ENCODE assay signal across 30 cellular contexts in the genomic region with DNA sequence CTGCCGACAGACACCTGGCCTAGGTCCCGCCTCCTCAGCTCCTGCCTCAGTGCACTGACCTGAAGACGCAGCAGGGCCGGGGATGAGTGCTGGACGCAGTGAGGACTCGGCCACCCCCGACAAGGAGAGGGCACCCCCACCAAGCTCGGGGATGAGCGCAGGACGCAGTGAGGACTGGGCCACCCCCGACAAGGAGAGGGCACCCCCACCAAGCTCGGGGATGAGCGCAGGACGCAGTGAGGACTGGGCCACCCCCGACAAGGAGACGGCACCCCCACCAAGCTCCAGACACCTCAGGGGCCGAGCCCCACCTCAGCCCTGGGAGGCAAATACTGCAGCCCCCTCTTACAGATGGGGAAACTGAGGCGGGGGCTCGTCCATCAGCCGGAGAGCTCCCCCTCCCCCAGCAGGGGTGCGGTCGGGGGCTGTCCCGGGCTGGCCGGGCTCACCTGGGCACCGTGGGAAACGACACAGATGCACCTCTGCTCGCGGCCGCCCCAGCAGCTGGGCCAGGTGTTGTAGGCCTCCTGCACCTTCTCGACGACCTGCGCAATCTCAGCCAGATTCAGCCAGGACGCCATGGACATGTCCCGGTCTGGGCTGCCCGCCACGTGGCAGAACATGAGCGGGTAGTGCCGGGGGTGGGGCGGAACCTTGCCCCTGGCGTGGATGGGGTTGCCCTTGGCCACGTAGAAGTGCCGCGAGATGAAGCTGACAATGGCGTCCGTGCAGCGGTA. TPM values are rescaled to one million over a fixed set of nuclear protein-coding genes. Genes with fewer than 3 reads are reported as not detected.
DNase-seq lines count a peak whose midpoint lies in the region; ATAC-seq, FAIRE-seq and TF ChIP-seq lines count a peak whose summit lies in the region.
"Had no signal": no experiment of that assay in that cellular context is flagged by ENCODE, and none has a peak within 500 bp of the region (broad histone marks: within the 10 kb centered on the region; RNA-seq: fewer than 3 reads in every experiment).

No MANE protein-coding gene starts in this region.

- H4K20me1 ChIP-seq in GM12878 (ENCODE audit: control insufficient read depth, insufficient read depth): no peaks in the 10 kb centered on the region

- BruUV-seq in GM12878 (replicated peaks; lab: Mats Ljungman, UMichigan): no TSS peak

- TF ChIP-seq POLR2A in GM12878 (IDR thresholded peaks at IDR 0.05; ENCODE audit: low read depth, low read length) (no peak), adrenal gland (IDR thresholded peaks at IDR 0.05) (no peak)

- H3K27ac ChIP-seq in GM12878 (ENCODE audit: control insufficient read depth, insufficient read depth): no peak overlapping the region
- H3K27ac ChIP-seq in adrenal gland: no peak overlapping the region
- H3K27ac ChIP-seq: thyroid gland had no signal

- WGBS in GM12878 (ENCODE audit: insufficient coverage, insufficient replicate concordance, low lambda C conversion rate, missing lambda C conversion rate): 94% methylated on average over 46 of the region's 46 CpGs
- 87 to 93% (median 90%) methylated on average over 6 to 46 of the region's 46 CpGs for WGBS in adrenal gland, 4 donors

- DNase-seq in activated naive CD8-positive, alpha-beta T cell treated with anti-CD3 and anti-CD28 coated beads, Interleukin-2, amount 10 ng/mL, durations not matched to agents 7 days and 5 days: no peak
- no peak for DNase-seq in activated naive CD8-positive, alpha-beta T cell treated with anti-CD3 and anti-CD28 coated beads for 36 hours
- DNase-seq in GM12878 (ENCODE audit: low read depth, low spot score) (no peak), naive B cell (no peak), adrenal gland (no peak), EL (no peak), cortex of kidney (lab: John Stamatoyannopoulos, UW) (no peak), SW480 (ENCODE audit: low spot score) (no peak)
- DNase-seq: COR-L47; DND-41; effector CD8-positive, alpha-beta T cell; NCI-H1105; NCI-H2029; NCI-H748 treated with DMSO at 0.1 percent for 48 hours; thyroid gland had no signal

- no peaks in the 10 kb centered on the region for H3K9me3 Mint-ChIP-seq in activated naive CD8-positive, alpha-beta T cell treated with anti-CD3 and anti-CD28 coated beads, Interleukin-2, amount 10 ng/mL, durations not matched to agents 7 days and 5 days
- H3K9me3 Mint-ChIP-seq in activated naive CD8-positive, alpha-beta T cell treated with anti-CD3 and anti-CD28 coated beads for 36 hours: no peaks in the 10 kb centered on the region
- H3K9me3 Mint-ChIP-seq in naive B cell: no peaks in the 10 kb centered on the region
- H3K9me3 Mint-ChIP-seq: activated CD4-positive, alpha-beta memory T cell treated with anti-CD3 and anti-CD28 coated beads, Interleukin-2, amount 10 ng/mL, durations not matched to agents 7 days and 5 days; mesothelial cell of epicardium had no signal

- H3K27me3 ChIP-seq in GM12878 (replicated peaks in 1 of 2; ENCODE audit: control insufficient read depth in 2 of 2, insufficient read depth in 2 of 2, low read length in 1 of 2): no peaks in the 10 kb centered on the region
- no peaks in the 10 kb centered on the region for H3K27me3 ChIP-seq in adrenal gland
- H3K27me3 ChIP-seq: stomach, thyroid gland had no signal

- no peak overlapping the region for H2AFZ ChIP-seq in GM12878 (ENCODE audit: control insufficient read depth, low read depth, low read length)

- in situ Hi-C loops in GM12878 (cut with MboI): no loop called here

- RAD21 ChIA-PET in GM12878 (lab: Charles Lee; ENCODE audit: unreplicated experiment): no interaction called here

- TF ChIP-seq CTCF in GM12878 (IDR thresholded peaks at IDR 0.05 in 2 of 3, conservative IDR thresholded peaks at IDR 0.05 in 1 of 3; ENCODE audit: control insufficient read depth in 2 of 3, extremely low read depth in 1 of 3, insufficient read depth in 1 of 3, low read depth in 3 of 3, low read length in 3 of 3) (no peak), adrenal gland (IDR thresholded peaks at IDR 0.05) (no peak)

- H3K4me3 ChIP-seq in GM12878 (no peak overlapping the region), adrenal gland (no peak overlapping the region)
- H3K4me3 ChIP-seq: thyroid gland had no signal

- no peak for ATAC-seq in activated naive CD8-positive, alpha-beta T cell treated with anti-CD3 and anti-CD28 coated beads, Interleukin-2, amount 10 ng/mL, durations not matched to agents 7 days and 5 days (ENCODE audit: low read depth)
- ATAC-seq in GM12878 (no peak), naive B cell (ENCODE audit: low read depth in 2 of 2) (no peak)

- H3K27me3 Mint-ChIP-seq in activated naive CD8-positive, alpha-beta T cell treated with anti-CD3 and anti-CD28 coated beads, Interleukin-2, amount 10 ng/mL, durations not matched to agents 7 days and 5 days: no peaks in the 10 kb centered on the region
- H3K27me3 Mint-ChIP-seq in activated naive CD8-positive, alpha-beta T cell treated with anti-CD3 and anti-CD28 coated beads for 36 hours: no peaks in the 10 kb centered on the region
- no peaks in the 10 kb centered on the region for H3K27me3 Mint-ChIP-seq in naive B cell
- H3K27me3 Mint-ChIP-seq: activated CD4-positive, alpha-beta memory T cell treated with anti-CD3 and anti-CD28 coated beads, Interleukin-2, amount 10 ng/mL, durations not matched to agents 7 days and 5 days; naive thymus-derived CD4-positive, alpha-beta T cell had no signal

- 0 out of 2 replicates have a peak overlapping the region, but pooled peaks have one; percentile 82 for H3K4me2 ChIP-seq in GM12878 (ENCODE audit: control insufficient read depth, insufficient read depth)

- no peak overlapping the region for H3K9ac ChIP-seq in GM12878 (ENCODE audit: control insufficient read depth, insufficient read depth, low read length)

- no peak overlapping the region for H3K4me3 Mint-ChIP-seq in activated naive CD8-positive, alpha-beta T cell treated with anti-CD3 and anti-CD28 coated beads, Interleukin-2, amount 10 ng/mL, durations not matched to agents 7 days and 5 days
- no peak overlapping the region for H3K4me3 Mint-ChIP-seq in activated naive CD8-positive, alpha-beta T cell treated with anti-CD3 and anti-CD28 coated beads for 36 hours
- peak overlapping the region in 6 of 8 donors; percentile 39 to 90 (median 84) for H3K4me3 Mint-ChIP-seq in naive B cell
- H3K4me3 Mint-ChIP-seq: mesothelial cell of epicardium had no signal

- intact Hi-C loops in GM12878 (cut with micrococcal nuclease; ENCODE audit: unreplicated experiment) (no loop called here), adrenal gland (cut with DNase I) (no loop called here)

- CTCF ChIA-PET in GM12878 (lab: Yijun Ruan, JAX): no interaction called here

- no peak for TF ChIP-seq EP300 in GM12878 (IDR thresholded peaks at IDR 0.05; ENCODE audit: borderline replicate concordance in 1 of 2, control insufficient read depth in 1 of 2, low read depth in 2 of 2, low read length in 2 of 2)

- H3K36me3 ChIP-seq in GM12878 (ENCODE audit: control insufficient read depth in 2 of 2, insufficient read depth in 2 of 2, low read length in 1 of 2): no peaks in the 10 kb centered on the region
- H3K36me3 ChIP-seq in adrenal gland (replicated peaks in 1 of 2): peaks cover 0 to 31% of the 10 kb centered on the region in 2 donors

- H3K79me2 ChIP-seq in GM12878 (ENCODE audit: control insufficient read depth, insufficient read depth, low read length): no peaks in the 10 kb centered on the region

- TF ChIP-seq RAD21 in GM12878 (IDR thresholded peaks at IDR 0.05; ENCODE audit: insufficient read depth, low read depth, low read length): no peak

- peak overlapping the region; percentile 38 for H3K27ac Mint-ChIP-seq in activated naive CD8-positive, alpha-beta T cell treated with anti-CD3 and anti-CD28 coated beads, Interleukin-2, amount 10 ng/mL, durations not matched to agents 7 days and 5 days
- H3K27ac Mint-ChIP-seq in activated naive CD8-positive, alpha-beta T cell treated with anti-CD3 and anti-CD28 coated beads for 36 hours: no peak overlapping the region
- no peak overlapping the region for H3K27ac Mint-ChIP-seq in naive B cell
- H3K27ac Mint-ChIP-seq: mesothelial cell of epicardium had no signal

- FAIRE-seq in GM12878 (lab: Jason Lieb, UNC): no peak
- FAIRE-seq: H1, keratinocyte, TTC549 had no signal

- peaks cover 13% of the 10 kb centered on the region for H3K4me1 Mint-ChIP-seq in activated naive CD8-positive, alpha-beta T cell treated with anti-CD3 and anti-CD28 coated beads, Interleukin-2, amount 10 ng/mL, durations not matched to agents 7 days and 5 days
- H3K4me1 Mint-ChIP-seq in activated naive CD8-positive, alpha-beta T cell treated with anti-CD3 and anti-CD28 coated beads for 36 hours: peaks cover 17% of the 10 kb centered on the region
- peaks cover 20 to 30% (median 22%) of the 10 kb centered on the region in 3 donors for H3K4me1 Mint-ChIP-seq in naive B cell
- H3K4me1 Mint-ChIP-seq: mesothelial cell of epicardium had no signal

- SMC1A ChIA-PET in GM12878 (lab: Charles Lee; ENCODE audit: uncharacterized antibody, unreplicated experiment): no interaction called here

- POLR2A ChIA-PET in activated naive CD8-positive, alpha-beta T cell treated with anti-CD3 and anti-CD28 coated beads, Interleukin-2, amount 10 ng/mL, durations not matched to agents 7 days and 5 days (lab: Charles Lee): interaction anchor here (1.2 to 5.2 kb wide), 4 partner anchors 7 to 68 kb away, joined by 3 to 31 read pairs (median 7); a partner anchor contains a TSS
- POLR2A ChIA-PET in GM12878 (lab: Charles Lee): no interaction called here

- H3K36me3 Mint-ChIP-seq in activated naive CD8-positive, alpha-beta T cell treated with anti-CD3 and anti-CD28 coated beads, Interleukin-2, amount 10 ng/mL, durations not matched to agents 7 days and 5 days: peaks cover 7% of the 10 kb centered on the region
- no peaks in the 10 kb centered on the region for H3K36me3 Mint-ChIP-seq in activated naive CD8-positive, alpha-beta T cell treated with anti-CD3 and anti-CD28 coated beads for 36 hours
- H3K36me3 Mint-ChIP-seq in naive B cell: no peaks in the 10 kb centered on the region
- H3K36me3 Mint-ChIP-seq: mesothelial cell of epicardium had no signal

- H3K4me1 ChIP-seq in GM12878 (ENCODE audit: control insufficient read depth, insufficient read depth, low read length) (peaks cover 24% of the 10 kb centered on the region), adrenal gland (replicated peaks in 1 of 2) (no peaks in the 10 kb centered on the region)
- H3K4me1 ChIP-seq: thyroid gland had no signal

- H3K9me3 ChIP-seq in GM12878 (replicated peaks; ENCODE audit: control insufficient read depth, insufficient read depth, low read length) (no peaks in the 10 kb centered on the region; the same call in 2 of the 3 replicates), adrenal gland (replicated peaks in 1 of 3) (no peaks in the 10 kb centered on the region)
- H3K9me3 ChIP-seq: stomach, thyroid gland had no signal

RNA-seq across cellular contexts. Expression of a gene that starts 7.5 kb away (rescaled TPM):
- 100 to 1,000 TPM; 118 to 128 TPM for total RNA-seq in activated naive CD8-positive, alpha-beta T cell treated with anti-CD3 and anti-CD28 coated beads, Interleukin-2, amount 10 ng/mL, durations not matched to agents 7 days and 5 days
- 10 to 100 TPM; 22.2 to 22.6 TPM for total RNA-seq in activated naive CD8-positive, alpha-beta T cell treated with anti-CD3 and anti-CD28 coated beads for 36 hours
- total RNA-seq in GM12878 (2013; cell fraction: nucleolus; rRNA removed): 68.5 and 92.6 TPM in 2 replicates
- 19.9 and 22.1 TPM in 2 replicates for total RNA-seq in GM12878 (2014; rRNA removed)
- total RNA-seq in GM12878 (2014; rRNA removed; fragmentation: Illumina TruSeq; extraction: Trizol): 6.7 and 7.1 TPM in 2 replicates
- 33.3 and 36.9 TPM in 2 replicates for total RNA-seq in GM12878 (2021)
- polyA plus RNA-seq in GM12878 (2011; ENCODE audit: low read depth): 5.4 TPM
- polyA plus RNA-seq in GM12878 (2011; rRNA removed): 8.3 and 17.2 TPM in 2 replicates
- polyA plus RNA-seq in GM12878 (2011; cell fraction: cytosol; rRNA removed): 15.6 and 31.4 TPM in 2 replicates
- polyA plus RNA-seq in GM12878 (2011; cell fraction: nucleus; rRNA removed): 82.5 and 82.6 TPM in 2 replicates
- 12.4 and 21.7 TPM in 2 replicates for polyA plus RNA-seq in GM12878 (2012)
- 0.73 and 5.7 TPM in 2 replicates for polyA plus RNA-seq in GM12878 (2014; fragmentation: Illumina TruSeq; extraction: Trizol)
- under 1 TPM; 0.05 to 0.08 TPM for polyA plus RNA-seq in GM12878 (2014; fragmentation: Nextera tagmentation; extraction: Ambion mirVana)
- polyA plus RNA-seq in GM12878 (2014; rRNA removed): 21.1 and 23.0 TPM in 2 replicates
- polyA plus RNA-seq in GM12878 (2016; fragmentation: Nextera tagmentation; extraction: Ambion mirVana): 1 to 10 TPM; 1.8 to 1.9 TPM
- 36.1 and 73.4 TPM in 2 replicates for polyA minus RNA-seq in GM12878 (2011; rRNA and poly(A)+ RNA removed)
- 43.2 and 44.7 TPM in 2 replicates for polyA minus RNA-seq in GM12878 (2011; cell fraction: cytosol; rRNA and poly(A)+ RNA removed)
- 64.3 and 105 TPM in 2 replicates for polyA minus RNA-seq in GM12878 (2011; cell fraction: nucleus; rRNA and poly(A)+ RNA removed)
- 10 to 100 TPM in 3 of 6 donors, 1 to 10 TPM in 3; 2.5 to 11.6 (median 9.3) TPM for polyA plus RNA-seq in naive B cell (ENCODE audit: low read depth in 6 of 6)
- total RNA-seq in adrenal gland: 10 to 100 TPM; 17.5 to 54.4 (median 33.2) TPM
- polyA plus RNA-seq in adrenal gland: 10 to 100 TPM in 1 of 3 donors, 1 to 10 TPM in 2; 4.0 to 18.7 (median 4.3) TPM

RNA-seq across cellular contexts. Expression of a gene that starts 12.6 kb away (rescaled TPM):
- total RNA-seq in activated naive CD8-positive, alpha-beta T cell treated with anti-CD3 and anti-CD28 coated beads, Interleukin-2, amount 10 ng/mL, durations not matched to agents 7 days and 5 days: under 1 TPM; 0.48 to 0.55 TPM
- under 1 TPM; 0.10 to 0.20 TPM for total RNA-seq in activated naive CD8-positive, alpha-beta T cell treated with anti-CD3 and anti-CD28 coated beads for 36 hours
- total RNA-seq in GM12878 (2013; cell fraction: nucleolus; rRNA removed): 0.81 and 1.9 TPM in 2 replicates
- total RNA-seq in GM12878 (2014; rRNA removed) (0.40 and 0.54 TPM in 2 replicates), GM12878 (2014; rRNA removed; fragmentation: Illumina TruSeq; extraction: Trizol) (0.09 TPM in 1 of 2 replicates, not detected in the other), GM12878 (2021) (0.72 and 0.77 TPM in 2 replicates), adrenal gland (under 1 TPM in 5 of 8 donors, not detected in 3; 0.25 to 0.83 (median 0.42) TPM)
- polyA plus RNA-seq in GM12878 (2011; ENCODE audit: low read depth): not detected
- polyA plus RNA-seq in GM12878 (2011; rRNA removed) (0.26 and 0.31 TPM in 2 replicates), GM12878 (2014; fragmentation: Illumina TruSeq; extraction: Trizol) (0.09 TPM in 1 of 2 replicates, not detected in the other), GM12878 (2014; fragmentation: Nextera tagmentation; extraction: Ambion mirVana) (not detected), GM12878 (2014; rRNA removed) (0.37 and 1.0 TPM in 2 replicates), GM12878 (2016; fragmentation: Nextera tagmentation; extraction: Ambion mirVana) (under 1 TPM; 0.24 to 0.37 TPM), naive B cell (ENCODE audit: low read depth in 6 of 6) (1 to 10 TPM in 5 of 6 donors, under 1 TPM in 1; 0.08 to 5.2 (median 1.8) TPM), adrenal gland (under 1 TPM in 2 of 3 donors, not detected in 1; 0.20 to 0.64 TPM)
- polyA plus RNA-seq in GM12878 (2011; cell fraction: cytosol; rRNA removed): 0.93 and 1.2 TPM in 2 replicates
- polyA plus RNA-seq in GM12878 (2011; cell fraction: nucleus; rRNA removed): 5.7 and 6.0 TPM in 2 replicates
- 0.24 and 0.52 TPM in 2 replicates for polyA plus RNA-seq in GM12878 (2012)
- polyA minus RNA-seq in GM12878 (2011; rRNA and poly(A)+ RNA removed): 0.37 and 0.62 TPM in 2 replicates
- polyA minus RNA-seq in GM12878 (2011; cell fraction: cytosol; rRNA and poly(A)+ RNA removed): 0.80 TPM in 1 of 2 replicates, not detected in the other
- polyA minus RNA-seq in GM12878 (2011; cell fraction: nucleus; rRNA and poly(A)+ RNA removed): 1.2 and 1.5 TPM in 2 replicates
- total RNA-seq: osteoblast, SK-MEL-5 had no signal

RNA-seq across cellular contexts. Expression of a gene that starts 19.0 kb away (rescaled TPM):
- not detected for total RNA-seq in activated naive CD8-positive, alpha-beta T cell treated with anti-CD3 and anti-CD28 coated beads, Interleukin-2, amount 10 ng/mL, durations not matched to agents 7 days and 5 days
- total RNA-seq in activated naive CD8-positive, alpha-beta T cell treated with anti-CD3 and anti-CD28 coated beads for 36 hours: not detected
- not detected in 2 replicates for total RNA-seq in GM12878 (2013; cell fraction: nucleolus; rRNA removed)
- not detected in 2 replicates for total RNA-seq in GM12878 (2014; rRNA removed)
- total RNA-seq in GM12878 (2014; rRNA removed; fragmentation: Illumina TruSeq; extraction: Trizol): not detected in 2 replicates
- total RNA-seq in GM12878 (2021): not detected in 2 replicates
- not detected for polyA plus RNA-seq in GM12878 (2011; ENCODE audit: low read depth)
- polyA plus RNA-seq in GM12878 (2011; rRNA removed): 0.07 TPM in 1 of 2 replicates, not detected in the other
- polyA plus RNA-seq in GM12878 (2011; cell fraction: cytosol; rRNA removed): 0.07 and 0.15 TPM in 2 replicates
- 0.31 and 0.34 TPM in 2 replicates for polyA plus RNA-seq in GM12878 (2011; cell fraction: nucleus; rRNA removed)
- polyA plus RNA-seq in GM12878 (2012): not detected in 2 replicates
- polyA plus RNA-seq in GM12878 (2014; fragmentation: Illumina TruSeq; extraction: Trizol): not detected in 2 replicates
- polyA plus RNA-seq in GM12878 (2014; fragmentation: Nextera tagmentation; extraction: Ambion mirVana): not detected
- polyA plus RNA-seq in GM12878 (2014; rRNA removed): 0.14 TPM in 1 of 2 replicates, not detected in the other
- not detected for polyA plus RNA-seq in GM12878 (2016; fragmentation: Nextera tagmentation; extraction: Ambion mirVana)
- not detected in 2 replicates for polyA minus RNA-seq in GM12878 (2011; rRNA and poly(A)+ RNA removed)
- not detected in 2 replicates for polyA minus RNA-seq in GM12878 (2011; cell fraction: cytosol; rRNA and poly(A)+ RNA removed)
- polyA minus RNA-seq in GM12878 (2011; cell fraction: nucleus; rRNA and poly(A)+ RNA removed): not detected in 2 replicates
- not detected for polyA plus RNA-seq in naive B cell (ENCODE audit: low read depth in 6 of 6)
- not detected for total RNA-seq in adrenal gland
- polyA plus RNA-seq in adrenal gland: not detected
- total RNA-seq: A673; activated CD4-positive, alpha-beta memory T cell treated with anti-CD3 and anti-CD28 coated beads, Interleukin-2, amount 10 ng/mL, durations not matched to agents 7 days and 5 days; epithelial cell of proximal tubule; left ventricle myocardium superior; mesothelial cell of epicardium; osteoblast; RPMI7951; SK-MEL-5; skeletal muscle tissue; T-helper 1 cell treated with Interleukin-12 subunit alpha and Interleukin-12 subunit beta and Interleukin-4 antibody, amounts not matched to agents 30 ng/mL and 1 ng/mL, for 36 hours; thyroid gland had no signal
- polyA plus RNA-seq: naive thymus-derived CD4-positive, alpha-beta T cell had no signal

RNA-seq across cellular contexts. Expression of a gene that starts 29.4 kb away (rescaled TPM):
- total RNA-seq in activated naive CD8-positive, alpha-beta T cell treated with anti-CD3 and anti-CD28 coated beads, Interleukin-2, amount 10 ng/mL, durations not matched to agents 7 days and 5 days: under 1 TPM; 0.11 to 0.31 TPM
- under 1 TPM; 0.16 to 0.26 TPM for total RNA-seq in activated naive CD8-positive, alpha-beta T cell treated with anti-CD3 and anti-CD28 coated beads for 36 hours
- total RNA-seq in GM12878 (2013; cell fraction: nucleolus; rRNA removed): 0.23 and 0.39 TPM in 2 replicates
- total RNA-seq in GM12878 (2014; rRNA removed): not detected in 2 replicates
- total RNA-seq in GM12878 (2014; rRNA removed; fragmentation: Illumina TruSeq; extraction: Trizol): 0.09 TPM in 1 of 2 replicates, not detected in the other
- 0.21 and 0.24 TPM in 2 replicates for total RNA-seq in GM12878 (2021)
- polyA plus RNA-seq in GM12878 (2011; ENCODE audit: low read depth): 0.22 TPM
- 0.20 and 0.32 TPM in 2 replicates for polyA plus RNA-seq in GM12878 (2011; rRNA removed)
- polyA plus RNA-seq in GM12878 (2011; cell fraction: cytosol; rRNA removed): 0.34 and 0.37 TPM in 2 replicates
- polyA plus RNA-seq in GM12878 (2011; cell fraction: nucleus; rRNA removed): 0.86 and 1.2 TPM in 2 replicates
- polyA plus RNA-seq in GM12878 (2012): 0.32 and 0.45 TPM in 2 replicates
- 0.04 TPM in 1 of 2 replicates, not detected in the other for polyA plus RNA-seq in GM12878 (2014; fragmentation: Illumina TruSeq; extraction: Trizol)
- under 1 TPM in 1 of 2 experiments, not detected in 1; 0.02 TPM for polyA plus RNA-seq in GM12878 (2014; fragmentation: Nextera tagmentation; extraction: Ambion mirVana)
- polyA plus RNA-seq in GM12878 (2014; rRNA removed): 0.14 and 0.28 TPM in 2 replicates
- polyA plus RNA-seq in GM12878 (2016; fragmentation: Nextera tagmentation; extraction: Ambion mirVana): under 1 TPM in 1 of 2 experiments, not detected in 1; 0.08 TPM
- 0.22 and 0.36 TPM in 2 replicates for polyA minus RNA-seq in GM12878 (2011; rRNA and poly(A)+ RNA removed)
- 0.52 TPM in 1 of 2 replicates, not detected in the other for polyA minus RNA-seq in GM12878 (2011; cell fraction: cytosol; rRNA and poly(A)+ RNA removed)
- 0.19 and 0.24 TPM in 2 replicates for polyA minus RNA-seq in GM12878 (2011; cell fraction: nucleus; rRNA and poly(A)+ RNA removed)
- polyA plus RNA-seq in naive B cell (ENCODE audit: low read depth in 6 of 6): 1 to 10 TPM in 1 of 6 donors, under 1 TPM in 5; 0.10 to 1.3 (median 0.51) TPM
- total RNA-seq in adrenal gland: under 1 TPM in 5 of 8 donors, not detected in 3; 0.19 to 0.41 (median 0.36) TPM
- polyA plus RNA-seq in adrenal gland: under 1 TPM in 2 of 3 donors, not detected in 1; 0.27 to 0.72 TPM
- total RNA-seq: A673, epithelial cell of proximal tubule, left ventricle myocardium superior, osteoblast, SK-MEL-5, skeletal muscle tissue had no signal

RNA-seq across cellular contexts. Expression of a gene that starts 46.0 kb away (rescaled TPM):
- total RNA-seq in activated naive CD8-positive, alpha-beta T cell treated with anti-CD3 and anti-CD28 coated beads, Interleukin-2, amount 10 ng/mL, durations not matched to agents 7 days and 5 days: 100 to 1,000 TPM; 242 to 248 TPM
- 100 to 1,000 TPM; 128 to 136 TPM for total RNA-seq in activated naive CD8-positive, alpha-beta T cell treated with anti-CD3 and anti-CD28 coated beads for 36 hours
- total RNA-seq in GM12878 (2013; cell fraction: nucleolus; rRNA removed): 19.4 and 22.6 TPM in 2 replicates
- total RNA-seq in GM12878 (2014; rRNA removed) (36.8 and 47.6 TPM in 2 replicates), GM12878 (2014; rRNA removed; fragmentation: Illumina TruSeq; extraction: Trizol) (3.2 and 5.1 TPM in 2 replicates), GM12878 (2021) (154 TPM in 2 replicates), adrenal gland (100 to 1,000 TPM in 3 of 8 donors, 10 to 100 TPM in 5; 13.4 to 193 (median 81.3) TPM)
- 9.0 TPM for polyA plus RNA-seq in GM12878 (2011; ENCODE audit: low read depth)
- polyA plus RNA-seq in GM12878 (2011; rRNA removed) (0.72 and 1.5 TPM in 2 replicates), GM12878 (2014; fragmentation: Illumina TruSeq; extraction: Trizol) (5.2 TPM in 1 of 2 replicates, not detected in the other), GM12878 (2014; fragmentation: Nextera tagmentation; extraction: Ambion mirVana) (1 to 10 TPM in 1 of 2 experiments, under 1 TPM in 1; 0.32 to 2.8 TPM), GM12878 (2014; rRNA removed) (77.6 and 87.7 TPM in 2 replicates), GM12878 (2016; fragmentation: Nextera tagmentation; extraction: Ambion mirVana) (10 to 100 TPM; 40.3 to 42.9 TPM), naive B cell (ENCODE audit: low read depth in 6 of 6) (100 to 1,000 TPM in 1 of 6 donors, 10 to 100 TPM in 5; 40.2 to 132 (median 67.5) TPM), adrenal gland (100 to 1,000 TPM in 2 of 3 donors, 10 to 100 TPM in 1; 10.5 to 158 (median 139) TPM)
- 6.2 and 8.5 TPM in 2 replicates for polyA plus RNA-seq in GM12878 (2011; cell fraction: cytosol; rRNA removed)
- polyA plus RNA-seq in GM12878 (2011; cell fraction: nucleus; rRNA removed): 12.2 and 16.6 TPM in 2 replicates
- 103 and 151 TPM in 2 replicates for polyA plus RNA-seq in GM12878 (2012)
- 0.95 and 4.6 TPM in 2 replicates for polyA minus RNA-seq in GM12878 (2011; rRNA and poly(A)+ RNA removed)
- 33.7 and 62.3 TPM in 2 replicates for polyA minus RNA-seq in GM12878 (2011; cell fraction: cytosol; rRNA and poly(A)+ RNA removed)
- 11.4 and 14.4 TPM in 2 replicates for polyA minus RNA-seq in GM12878 (2011; cell fraction: nucleus; rRNA and poly(A)+ RNA removed)

Comparison
In these comparisons a context has a peak if more than half of its experiments do, and no peak if none do; other contexts are left out.
1. H3K4me3 Mint-ChIP-seq: peak in naive B cell (6 of 8); none in activated naive CD8-positive, alpha-beta T cell treated with anti-CD3 and anti-CD28 coated beads, Interleukin-2, amount 10 ng/mL, durations not matched to agents 7 days and 5 days (single experiment) and activated naive CD8-positive, alpha-beta T cell treated with anti-CD3 and anti-CD28 coated beads for 36 hours (single experiment).